13 cellular contexts compared by ENCODE assay signal in the genomic region with DNA sequence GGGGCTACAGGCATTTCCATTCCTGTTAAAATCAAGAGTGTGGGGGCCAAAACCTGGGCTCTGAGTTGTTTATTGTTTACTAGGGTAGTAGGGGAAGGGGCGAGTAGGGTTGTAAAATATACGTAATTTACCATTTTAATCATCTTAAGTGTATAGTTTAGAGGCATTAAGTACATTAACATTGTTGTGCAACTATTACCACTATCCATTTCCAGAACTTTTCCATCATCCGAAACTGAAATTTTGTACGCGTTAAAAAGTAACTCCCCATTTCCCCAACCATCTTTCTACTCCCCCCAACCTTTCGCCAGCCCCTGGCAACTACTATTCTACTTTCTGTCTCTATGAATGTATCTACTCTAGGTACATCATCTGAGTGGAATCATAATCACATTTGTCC. TPM values are rescaled to one million over a fixed set of nuclear protein-coding genes. Genes with fewer than 3 reads are reported as not detected.
A peak's percentile ranks its signal among the peaks of the same experiment; 100 is the strongest.
DNase-seq lines count a peak whose midpoint lies in the region; ATAC-seq and TF ChIP-seq lines count a peak whose summit lies in the region.
"Had no signal": no experiment of that assay in that cellular context is flagged by ENCODE, and none has a peak within 500 bp of the region (broad histone marks: within the 10 kb centered on the region; RNA-seq: fewer than 3 reads in every experiment).

No MANE protein-coding gene starts in this region.

- no TSS peak for BruUV-seq in PC-3 (replicated peaks; lab: Mats Ljungman, UMichigan)

- 69% methylated on average over 6 of the region's 6 CpGs for WGBS in hepatocyte (ENCODE audit: low lambda C conversion rate, missing lambda C conversion rate)

- no peak overlapping the region for H3K4me3 ChIP-seq in PC-3 (ENCODE audit: low read length)
- H3K4me3 ChIP-seq in hepatocyte: no peak overlapping the region
- H3K4me3 ChIP-seq in ascending aorta: no peak overlapping the region

- H3K27ac ChIP-seq in PC-3 (ENCODE audit: low read length): no peak overlapping the region
- H3K27ac ChIP-seq in hepatocyte: no peak overlapping the region
- no peak overlapping the region for H3K27ac ChIP-seq in ascending aorta
- H3K27ac ChIP-seq: C4-2B had no signal

- H3K9ac ChIP-seq in PC-3 (ENCODE audit: low read length): no peak overlapping the region

- POLR2A ChIA-PET in PC-3 (lab: Charles Lee; ENCODE audit: unreplicated experiment): no interaction called here

- no peaks in the 10 kb centered on the region for H3K9me2 ChIP-seq in PC-3 (replicated peaks; ENCODE audit: low read length)
- no peaks in the 10 kb centered on the region for H3K9me2 ChIP-seq in hepatocyte (replicated peaks; ENCODE audit: insufficient read depth)

- H3K27ac Mint-ChIP-seq in activated naive CD4-positive, alpha-beta T cell treated with anti-CD3 and anti-CD28 coated beads, Interleukin-2, amount 50 U/mL, for 24 hours: no peak overlapping the region
- H3K27ac Mint-ChIP-seq in type B pancreatic cell: no peak overlapping the region
- no peak overlapping the region for H3K27ac Mint-ChIP-seq in stimulated activated memory B cell treated with anti-CD40 and anti-IgM and Interleukin-4, amounts not matched to agents 10 μg/mL and 1 μg/mL and 100 μg/mL, for 72 hours

- no peak for TF ChIP-seq CTCF in PC-3 (conservative IDR thresholded peaks at IDR 0.05; ENCODE audit: low read depth, low read length)
- TF ChIP-seq CTCF in hepatocyte (IDR thresholded peaks at IDR 0.05; ENCODE audit: poor library complexity): no peak
- no peak for TF ChIP-seq CTCF in type B pancreatic cell (conservative IDR thresholded peaks at IDR 0.05)
- no peak for TF ChIP-seq CTCF in ascending aorta (IDR thresholded peaks at IDR 0.05)

- no peak for DNase-seq in activated naive CD4-positive, alpha-beta T cell treated with Interleukin-2 at 50 U/mL for 16 hours
- DNase-seq in PC-3 (no peak), hepatocyte (ENCODE audit: low spot score) (no peak), type B pancreatic cell (ENCODE audit: extremely low spot score, unreplicated experiment) (no peak), ascending aorta (ENCODE audit: low spot score in 2 of 2) (no peak)
- DNase-seq: 8988T, NCI-H1417 treated with DMSO at 0.1 percent for 48 hours, NCI-H2029 treated with DMSO at 0.1 percent for 48 hours, RPMI8226 had no signal

- peaks cover 56% of the 10 kb centered on the region for H3K27me3 Mint-ChIP-seq in activated naive CD4-positive, alpha-beta T cell treated with anti-CD3 and anti-CD28 coated beads, Interleukin-2, amount 50 U/mL, for 24 hours
- peaks cover 80% of the 10 kb centered on the region for H3K27me3 Mint-ChIP-seq in type B pancreatic cell
- H3K27me3 Mint-ChIP-seq in stimulated activated memory B cell treated with anti-CD40 and anti-IgM and Interleukin-4, amounts not matched to agents 10 μg/mL and 1 μg/mL and 100 μg/mL, for 72 hours: peaks cover 65% of the 10 kb centered on the region

- peaks cover 14% of the 10 kb centered on the region for H3K4me1 Mint-ChIP-seq in activated naive CD4-positive, alpha-beta T cell treated with anti-CD3 and anti-CD28 coated beads, Interleukin-2, amount 50 U/mL, for 24 hours
- H3K4me1 Mint-ChIP-seq in type B pancreatic cell (ENCODE audit: unreplicated experiment): peaks cover 12% of the 10 kb centered on the region
- peaks cover 9% of the 10 kb centered on the region for H3K4me1 Mint-ChIP-seq in stimulated activated memory B cell treated with anti-CD40 and anti-IgM and Interleukin-4, amounts not matched to agents 10 μg/mL and 1 μg/mL and 100 μg/mL, for 72 hours

- peak overlapping the region; percentile 9 for H3K4me3 Mint-ChIP-seq in activated naive CD4-positive, alpha-beta T cell treated with anti-CD3 and anti-CD28 coated beads, Interleukin-2, amount 50 U/mL, for 24 hours
- peak overlapping the region; percentile 65 for H3K4me3 Mint-ChIP-seq in type B pancreatic cell
- H3K4me3 Mint-ChIP-seq in stimulated activated memory B cell treated with anti-CD40 and anti-IgM and Interleukin-4, amounts not matched to agents 10 μg/mL and 1 μg/mL and 100 μg/mL, for 72 hours: no peak overlapping the region

- H3K79me2 ChIP-seq in PC-3 (ENCODE audit: low read length) (peaks cover 3% of the 10 kb centered on the region; the same call in 1 of the 2 replicates), hepatocyte (no peaks in the 10 kb centered on the region)

- peaks cover 6% of the 10 kb centered on the region for H3K9me3 Mint-ChIP-seq in activated naive CD4-positive, alpha-beta T cell treated with anti-CD3 and anti-CD28 coated beads, Interleukin-2, amount 50 U/mL, for 24 hours
- no peaks in the 10 kb centered on the region for H3K9me3 Mint-ChIP-seq in type B pancreatic cell
- no peaks in the 10 kb centered on the region for H3K9me3 Mint-ChIP-seq in stimulated activated memory B cell treated with anti-CD40 and anti-IgM and Interleukin-4, amounts not matched to agents 10 μg/mL and 1 μg/mL and 100 μg/mL, for 72 hours

- no peaks in the 10 kb centered on the region for H3F3A ChIP-seq in PC-3 (ENCODE audit: low read length, unreplicated experiment)

- H3K4me1 ChIP-seq in PC-3 (ENCODE audit: insufficient read depth, low read length) (peaks cover 5% of the 10 kb centered on the region), hepatocyte (ENCODE audit: insufficient read depth) (peaks cover 19% of the 10 kb centered on the region), ascending aorta (peaks cover 3 to 10% of the 10 kb centered on the region in 2 donors)

- H3K36me3 Mint-ChIP-seq in activated naive CD4-positive, alpha-beta T cell treated with anti-CD3 and anti-CD28 coated beads, Interleukin-2, amount 50 U/mL, for 24 hours: peaks cover 4% of the 10 kb centered on the region
- H3K36me3 Mint-ChIP-seq in type B pancreatic cell: no peaks in the 10 kb centered on the region
- H3K36me3 Mint-ChIP-seq in stimulated activated memory B cell treated with anti-CD40 and anti-IgM and Interleukin-4, amounts not matched to agents 10 μg/mL and 1 μg/mL and 100 μg/mL, for 72 hours: no peaks in the 10 kb centered on the region

- ATAC-seq in PC-3: no peak
- no peak for ATAC-seq in stimulated activated memory B cell treated with anti-CD40 and anti-IgM and Interleukin-4, amounts not matched to agents 10 μg/mL and 1 μg/mL and 100 μg/mL, for 72 hours
- no peak for ATAC-seq in GM18498 (IDR thresholded peaks at IDR 0.05; ENCODE audit: unreplicated experiment)

- CTCF ChIA-PET in PC-3 (lab: Charles Lee): no interaction called here

- intact Hi-C loops in PC-3 (cut with micrococcal nuclease) (loop anchor here (5.0 to 10.0 kb wide), 3 partner anchors 83 to 497 kb away; a partner anchor contains a TSS), ascending aorta (cut with DNase I) (loop anchor here (5.0 kb wide), 2 partner anchors 140 to 155 kb away; no protein-coding TSS in a partner anchor)

- H3K4me2 ChIP-seq in PC-3 (ENCODE audit: low read length) (no peak overlapping the region), hepatocyte (peak overlapping the region; percentile 93)

- H3K9me3 ChIP-seq in PC-3 (ENCODE audit: low read length) (no peaks in the 10 kb centered on the region), hepatocyte (ENCODE audit: low read depth) (no peaks in the 10 kb centered on the region), ascending aorta (no peaks in the 10 kb centered on the region)

- H3K27me3 ChIP-seq in PC-3 (ENCODE audit: low read length) (no peaks in the 10 kb centered on the region), hepatocyte (peaks cover 58% of the 10 kb centered on the region), ascending aorta (no peaks in the 10 kb centered on the region)

- H2AFZ ChIP-seq in PC-3 (ENCODE audit: low read length) (0 out of 2 replicates have a peak overlapping the region, but pooled peaks have one; percentile 95), hepatocyte (no peak overlapping the region)

- no peaks in the 10 kb centered on the region for H3K36me3 ChIP-seq in PC-3 (ENCODE audit: low read depth, low read length)
- H3K36me3 ChIP-seq in hepatocyte (replicated peaks; ENCODE audit: insufficient read depth, low read depth): no peaks in the 10 kb centered on the region
- H3K36me3 ChIP-seq in ascending aorta: no peaks in the 10 kb centered on the region

- H4K20me1 ChIP-seq in PC-3 (ENCODE audit: low read length): no peaks in the 10 kb centered on the region
- no peaks in the 10 kb centered on the region for H4K20me1 ChIP-seq in hepatocyte (ENCODE audit: insufficient read depth, poor library complexity, severe bottlenecking)

RNA-seq across cellular contexts. Expression of a gene that starts 3.6 kb away (rescaled TPM):
- total RNA-seq in PC-3 (2014; rRNA removed) (10.3 and 12.8 TPM in 2 replicates), hepatocyte (0.33 and 1.6 TPM in 2 replicates), type B pancreatic cell (ENCODE audit: low replicate concordance) (1.3 and 15.9 TPM in 2 replicates), ascending aorta (7.1 TPM)
- 0.75 and 1.9 TPM in 2 replicates for polyA plus RNA-seq in hepatocyte

RNA-seq across cellular contexts. Expression of a gene that starts 46.0 kb away (rescaled TPM):
- total RNA-seq in PC-3 (2014; rRNA removed): 249 and 291 TPM in 2 replicates
- 423 and 456 TPM in 2 replicates for total RNA-seq in hepatocyte
- 390 and 430 TPM in 2 replicates for polyA plus RNA-seq in hepatocyte
- 578 and 664 TPM in 2 replicates for total RNA-seq in type B pancreatic cell (ENCODE audit: low replicate concordance)
- total RNA-seq in ascending aorta: 235 TPM
